8 cellular contexts compared by ENCODE assay signal in the genomic region with DNA sequence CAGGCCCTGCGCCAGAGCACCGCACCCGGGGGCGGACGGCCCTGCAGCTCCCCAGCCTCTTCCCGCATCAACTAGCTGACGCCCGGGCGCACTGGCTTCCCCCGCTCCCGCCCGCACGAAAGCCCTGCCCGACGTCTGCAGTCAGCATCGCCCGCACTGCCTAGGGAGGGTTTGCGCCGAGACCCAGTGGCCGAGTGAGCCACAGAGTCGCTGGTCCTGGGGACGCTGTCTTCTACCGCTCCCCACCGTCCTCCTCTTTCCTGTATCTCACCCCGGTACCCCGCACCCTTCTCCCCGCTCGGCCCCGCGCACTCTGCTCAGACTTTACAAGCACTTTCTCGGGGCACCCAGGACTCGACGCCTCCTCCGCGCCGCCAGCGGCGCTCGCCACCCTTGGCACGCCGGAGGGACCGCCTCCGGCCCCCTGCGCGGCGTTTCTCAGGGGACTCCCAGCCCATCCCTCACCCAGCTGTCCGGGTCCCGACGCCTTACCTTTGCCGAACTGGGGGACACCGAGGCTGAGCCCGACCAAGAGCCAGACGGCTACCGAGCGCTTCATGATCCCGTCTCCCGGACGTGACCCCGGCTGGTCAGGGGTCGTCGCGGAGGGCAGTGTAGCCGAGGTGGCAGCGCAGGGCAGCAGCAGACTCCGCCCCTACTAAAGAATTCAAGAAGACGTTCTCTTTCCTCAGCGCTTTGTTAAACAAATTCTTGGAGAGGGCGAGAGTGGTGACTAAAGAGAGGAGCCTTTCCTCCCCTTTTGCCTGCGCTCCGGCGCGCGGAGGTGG. TPM values are rescaled to one million over a fixed set of nuclear protein-coding genes. Genes with fewer than 3 reads are reported as not detected.
DNase-seq lines count a peak whose midpoint lies in the region; ATAC-seq and TF ChIP-seq lines count a peak whose summit lies in the region.

No MANE protein-coding gene starts in this region.

- H3K4me1 ChIP-seq in psoas muscle: no peaks in the 10 kb centered on the region

- 0 to 1% (median 0%) methylated on average over 60 to 73 of the region's 73 CpGs for WGBS in psoas muscle, 3 donors

- H3K4me3 ChIP-seq in psoas muscle: peak overlapping the region; percentile 52

- H3K27ac ChIP-seq in psoas muscle: no peak overlapping the region

- intact Hi-C loops in left ventricle myocardium superior (cut with micrococcal nuclease): no loop called here
- intact Hi-C loops in psoas muscle (cut with DNase I): no loop called here

- peak; percentile 46 for ATAC-seq in left ventricle myocardium superior
- ATAC-seq in psoas muscle: no peak
- no peak for ATAC-seq in HG03196 (IDR thresholded peaks at IDR 0.05; ENCODE audit: unreplicated experiment)
- no peak for ATAC-seq in GM18519 (IDR thresholded peaks at IDR 0.05; ENCODE audit: low FRiP score, unreplicated experiment)

- no peaks in the 10 kb centered on the region for H3K36me3 ChIP-seq in psoas muscle (ENCODE audit: insufficient read depth in 1 of 2, low read depth in 1 of 2)

- no peaks in the 10 kb centered on the region for H3K9me3 ChIP-seq in psoas muscle

- TF ChIP-seq CTCF in psoas muscle (IDR thresholded peaks at IDR 0.05): no peak

- H3K27me3 ChIP-seq in psoas muscle (ENCODE audit: insufficient read depth in 3 of 3, low read length in 2 of 3): peaks cover 3 to 53% (median 24%) of the 10 kb centered on the region in 3 donors

- peak; percentile 13 for DNase-seq in HPDE6-E6E7 (ENCODE audit: extremely low spot score)
- peak; percentile 64 for DNase-seq in amniotic epithelial cell (ENCODE audit: low read depth)
- peak; percentile 37 for DNase-seq in left ventricle myocardium superior
- DNase-seq in psoas muscle: peak in 1 of 2 donors; percentile 42
- no peak for DNase-seq in DMS79 treated with DMSO at 0.1 percent for 48 hours (lab: John Stamatoyannopoulos, UW)
- no peak for DNase-seq in 8988T

RNA-seq across cellular contexts. Expression of a gene that starts 0.7 kb away (rescaled TPM):
- 14.4 TPM for total RNA-seq in left ventricle myocardium superior
- under 1 TPM; 0.15 to 0.91 (median 0.52) TPM for total RNA-seq in psoas muscle
- polyA plus RNA-seq in psoas muscle: under 1 TPM; 0.11 to 0.38 (median 0.14) TPM

Comparison
In these comparisons a context has a peak if more than half of its experiments do, and no peak if none do; other contexts are left out.
1. DNase-seq: peak in HPDE6-E6E7 (single experiment), amniotic epithelial cell (single experiment) and left ventricle myocardium superior (single experiment); none in DMS79 treated with DMSO at 0.1 percent for 48 hours (single experiment) and 8988T (single experiment).